In the genomic region with DNA sequence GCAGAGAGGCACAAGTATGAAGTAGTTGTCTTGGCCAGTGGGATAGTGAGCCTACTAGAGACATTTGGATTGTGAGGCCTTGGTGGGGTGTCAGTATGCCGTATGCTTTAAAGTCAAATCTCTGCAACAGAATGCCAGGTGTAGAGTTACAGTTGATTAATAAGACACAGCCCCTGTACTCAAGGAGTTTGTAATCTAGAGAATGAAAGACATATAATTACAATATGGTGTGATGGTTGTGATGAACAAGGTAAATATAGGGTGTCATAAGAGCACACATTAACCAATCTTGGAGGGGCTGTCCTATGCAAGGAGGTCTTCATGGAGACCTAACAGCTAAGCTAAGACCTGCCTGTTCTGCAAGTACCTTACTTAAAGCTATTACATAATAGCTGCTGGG, we compare ENCODE assay signal across 3 cellular contexts.
TF ChIP-seq lines count a peak whose summit lies in the region.

No MANE protein-coding gene starts in this region.

TF ChIP-seq in GM12891, 5 proteins besides CTCF, POLR2A, EP300 and RAD21 (continued from another document):
- TF ChIP-seq PAX5 (IDR thresholded peaks at IDR 0.05; ENCODE audit: insufficient read depth, low read length, severe bottlenecking): no peak

TF ChIP-seq in GM12878, 131 proteins besides CTCF, POLR2A, EP300 and RAD21 (continued from another document):
- TF ChIP-seq SRF (IDR thresholded peaks at IDR 0.05; ENCODE audit: low read depth in 2 of 2, low read length in 2 of 2) (no peak), FOS (IDR thresholded peaks at IDR 0.05; ENCODE audit: borderline replicate concordance, extremely low read depth, insufficient read length) (no peak), TARDBP (IDR thresholded peaks at IDR 0.05; ENCODE audit: borderline replicate concordance) (no peak), SMARCA5 (IDR thresholded peaks at IDR 0.05) (no peak), ESRRA (IDR thresholded peaks at IDR 0.05; ENCODE audit: low read length) (no peak)
- TF ChIP-seq, protein P1, sequence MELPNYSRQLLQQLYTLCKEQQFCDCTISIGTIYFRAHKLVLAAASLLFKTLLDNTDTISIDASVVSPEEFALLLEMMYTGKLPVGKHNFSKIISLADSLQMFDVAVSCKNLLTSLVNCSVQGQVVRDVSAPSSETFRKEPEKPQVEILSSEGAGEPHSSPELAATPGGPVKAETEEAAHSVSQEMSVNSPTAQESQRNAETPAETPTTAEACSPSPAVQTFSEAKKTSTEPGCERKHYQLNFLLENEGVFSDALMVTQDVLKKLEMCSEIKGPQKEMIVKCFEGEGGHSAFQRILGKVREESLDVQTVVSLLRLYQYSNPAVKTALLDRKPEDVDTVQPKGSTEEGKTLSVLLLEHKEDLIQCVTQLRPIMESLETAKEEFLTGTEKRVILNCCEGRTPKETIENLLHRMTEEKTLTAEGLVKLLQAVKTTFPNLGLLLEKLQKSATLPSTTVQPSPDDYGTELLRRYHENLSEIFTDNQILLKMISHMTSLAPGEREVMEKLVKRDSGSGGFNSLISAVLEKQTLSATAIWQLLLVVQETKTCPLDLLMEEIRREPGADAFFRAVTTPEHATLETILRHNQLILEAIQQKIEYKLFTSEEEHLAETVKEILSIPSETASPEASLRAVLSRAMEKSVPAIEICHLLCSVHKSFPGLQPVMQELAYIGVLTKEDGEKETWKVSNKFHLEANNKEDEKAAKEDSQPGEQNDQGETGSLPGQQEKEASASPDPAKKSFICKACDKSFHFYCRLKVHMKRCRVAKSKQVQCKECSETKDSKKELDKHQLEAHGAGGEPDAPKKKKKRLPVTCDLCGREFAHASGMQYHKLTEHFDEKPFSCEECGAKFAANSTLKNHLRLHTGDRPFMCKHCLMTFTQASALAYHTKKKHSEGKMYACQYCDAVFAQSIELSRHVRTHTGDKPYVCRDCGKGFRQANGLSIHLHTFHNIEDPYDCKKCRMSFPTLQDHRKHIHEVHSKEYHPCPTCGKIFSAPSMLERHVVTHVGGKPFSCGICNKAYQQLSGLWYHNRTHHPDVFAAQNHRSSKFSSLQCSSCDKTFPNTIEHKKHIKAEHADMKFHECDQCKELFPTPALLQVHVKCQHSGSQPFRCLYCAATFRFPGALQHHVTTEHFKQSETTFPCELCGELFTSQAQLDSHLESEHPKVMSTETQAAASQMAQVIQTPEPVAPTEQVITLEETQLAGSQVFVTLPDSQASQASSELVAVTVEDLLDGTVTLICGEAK (IDR thresholded peaks at IDR 0.05; ENCODE audit: borderline replicate concordance): no peak

TF ChIP-seq in SK-N-SH, 30 proteins besides CTCF, POLR2A, EP300 and RAD21 (continued from another document):
- TF ChIP-seq, protein P2, sequence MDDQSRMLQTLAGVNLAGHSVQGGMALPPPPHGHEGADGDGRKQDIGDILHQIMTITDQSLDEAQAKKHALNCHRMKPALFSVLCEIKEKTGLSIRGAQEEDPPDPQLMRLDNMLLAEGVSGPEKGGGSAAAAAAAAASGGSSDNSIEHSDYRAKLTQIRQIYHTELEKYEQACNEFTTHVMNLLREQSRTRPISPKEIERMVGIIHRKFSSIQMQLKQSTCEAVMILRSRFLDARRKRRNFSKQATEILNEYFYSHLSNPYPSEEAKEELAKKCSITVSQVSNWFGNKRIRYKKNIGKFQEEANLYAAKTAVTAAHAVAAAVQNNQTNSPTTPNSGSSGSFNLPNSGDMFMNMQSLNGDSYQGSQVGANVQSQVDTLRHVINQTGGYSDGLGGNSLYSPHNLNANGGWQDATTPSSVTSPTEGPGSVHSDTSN (IDR thresholded peaks at IDR 0.05): no peak
TF ChIP-seq in SK-N-SH: peak in this region for 0.
